In the genomic region with DNA sequence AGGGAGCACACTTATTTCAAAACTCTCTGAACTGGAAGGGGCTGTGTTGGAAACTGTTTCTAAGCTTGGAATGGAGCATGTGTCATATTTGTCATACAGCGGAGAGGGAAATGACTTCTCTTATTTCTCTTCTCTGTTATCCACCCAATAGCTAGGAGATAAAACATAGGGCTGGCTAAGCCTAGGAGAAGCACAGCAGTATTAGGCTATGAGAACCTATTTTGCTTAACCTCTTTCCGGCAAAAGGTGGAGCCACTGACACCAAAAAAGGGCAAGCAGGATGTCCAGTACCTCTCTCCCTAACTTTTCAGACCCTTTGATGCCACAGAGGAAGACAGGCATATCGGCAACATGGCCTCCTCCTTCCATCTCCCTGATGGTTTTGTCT, we compare ENCODE assay signal across 15 cellular contexts.
DNase-seq lines count a peak whose midpoint lies in the region; ATAC-seq and TF ChIP-seq lines count a peak whose summit lies in the region.
"Had no signal": no experiment of that assay in that cellular context is flagged by ENCODE, and none has a peak within 500 bp of the region (broad histone marks: within the 10 kb centered on the region; RNA-seq: fewer than 3 reads in every experiment).

No MANE protein-coding gene starts in this region.

- H3K36me3 ChIP-seq in esophagus squamous epithelium (no peaks in the 10 kb centered on the region), mesendoderm (ENCODE audit: control insufficient read depth, insufficient read depth, low read length) (no peaks in the 10 kb centered on the region), thyroid gland (no peaks in the 10 kb centered on the region)
- H3K36me3 ChIP-seq: BLaER1 treated with 17β-estradiol and CSF1 and Interleukin-3, amounts not matched to agents 10 nM and 100 nM; SJCRH30 had no signal

- H3K23ac ChIP-seq in mesendoderm (ENCODE audit: low read length): no peak overlapping the region

- no peaks in the 10 kb centered on the region for H3K79me2 ChIP-seq in mesendoderm (ENCODE audit: control insufficient read depth, insufficient read depth, low read length)

- DNase-seq in M059J (ENCODE audit: low read depth) (peak; percentile 63), esophagus squamous epithelium (lab: John Stamatoyannopoulos, UW) (no peak), mesendoderm (peak; percentile 67), thyroid gland (no peak), head of caudate nucleus (no peak), NCI-H510A (lab: John Stamatoyannopoulos, UW) (no peak), NCI-H2029 treated with DMSO at 0.1 percent for 48 hours (lab: John Stamatoyannopoulos, UW) (no peak)
- DNase-seq: cerebellar nuclear complex; NCI-H2029; retina; SJCRH30; stimulated activated naive CD8-positive, alpha-beta T cell treated with anti-CD3 and anti-CD28 coated beads, Interleukin-15, Interleukin-2, amounts not matched to agents 100 U/mL and 50 U/mL, for 24 hours had no signal

- no peak overlapping the region for H3K56ac ChIP-seq in mesendoderm (ENCODE audit: low read length)

- peak overlapping the region; percentile 28 for H2BK15ac ChIP-seq in mesendoderm (replicated peaks; ENCODE audit: low read depth)

- H3K4ac ChIP-seq in mesendoderm (ENCODE audit: low read depth, low read length): no peak overlapping the region

- H3K18ac ChIP-seq in mesendoderm (ENCODE audit: low read length): peak overlapping the region; percentile 31

- H3K4me1 ChIP-seq in esophagus squamous epithelium (peaks cover 0 to 51% (median 11%) of the 10 kb centered on the region in 3 donors), mesendoderm (ENCODE audit: control insufficient read depth, low read depth, low read length) (peaks cover 8% of the 10 kb centered on the region), thyroid gland (peaks cover 38 to 40% of the 10 kb centered on the region in 2 donors)

- intact Hi-C loops in esophagus squamous epithelium (cut with DNase I) (no loop called here), thyroid gland (cut with DNase I) (no loop called here), head of caudate nucleus (cut with DNase I) (no loop called here)

- no peak overlapping the region for H2BK5ac ChIP-seq in mesendoderm (ENCODE audit: low read length)

- H4K8ac ChIP-seq in mesendoderm (ENCODE audit: low read depth, low read length): no peak overlapping the region

- no peak for TF ChIP-seq POLR2A in esophagus squamous epithelium (IDR thresholded peaks at IDR 0.05)
- no peak for TF ChIP-seq POLR2A in thyroid gland (IDR thresholded peaks at IDR 0.05)

- no peak for ATAC-seq in GM18520 (IDR thresholded peaks at IDR 0.05; ENCODE audit: unreplicated experiment)
- ATAC-seq: stimulated activated naive CD8-positive, alpha-beta T cell treated with anti-CD3 and anti-CD28 coated beads, Interleukin-15, Interleukin-2, amounts not matched to agents 100 U/mL and 50 U/mL, for 24 hours had no signal

- H3K4me3 ChIP-seq in esophagus squamous epithelium (no peak overlapping the region), mesendoderm (ENCODE audit: low read length) (no peak overlapping the region), thyroid gland (replicated peaks in 1 of 3) (no peak overlapping the region)
- H3K4me3 ChIP-seq: BLaER1 treated with 17β-estradiol and CSF1 and Interleukin-3, amounts not matched to agents 10 nM and 100 nM had no signal

- no peak overlapping the region for H2BK120ac ChIP-seq in mesendoderm (ENCODE audit: low read depth, low read length)

- H3K9me3 ChIP-seq in esophagus squamous epithelium: no peaks in the 10 kb centered on the region
- H3K9me3 ChIP-seq in thyroid gland: no peaks in the 10 kb centered on the region
- H3K9me3 ChIP-seq: SJCRH30 had no signal

- H2AK5ac ChIP-seq in mesendoderm (ENCODE audit: low read length): no peak overlapping the region

- H4K5ac ChIP-seq in mesendoderm (ENCODE audit: low read length): no peak overlapping the region

- no peak overlapping the region for H3K4me2 ChIP-seq in mesendoderm (ENCODE audit: low read length)
- H3K4me2 ChIP-seq: BLaER1 treated with 17β-estradiol and CSF1 and Interleukin-3, amounts not matched to agents 10 nM and 100 nM had no signal

- no peak overlapping the region for H3K9ac ChIP-seq in mesendoderm (ENCODE audit: low read length)
- H3K9ac ChIP-seq: BLaER1 treated with 17β-estradiol and CSF1 and Interleukin-3, amounts not matched to agents 10 nM and 100 nM had no signal

- WGBS in esophagus squamous epithelium, 2 donors: 70 to 78% methylated on average over 3 of the region's 3 CpGs
- no CpG with 5 or more reads among the region's 3 CpGs for WGBS in mesendoderm (ENCODE audit: extremely low coverage, insufficient coverage, low lambda C conversion rate)
- 65 to 83% methylated on average over 3 of the region's 3 CpGs for WGBS in thyroid gland, 2 donors

- peak overlapping the region in 3 of 4 donors; percentile 31 to 49 (median 46) for H3K27ac ChIP-seq in esophagus squamous epithelium
- no peak overlapping the region for H3K27ac ChIP-seq in mesendoderm (ENCODE audit: low read depth, low read length)
- H3K27ac ChIP-seq in thyroid gland: peak overlapping the region; percentile 9 to 58 (median 53)
- H3K27ac ChIP-seq: BLaER1 treated with 17β-estradiol and CSF1 and Interleukin-3, amounts not matched to agents 10 nM and 100 nM; epithelial cell of prostate; SJCRH30 had no signal

- TF ChIP-seq CTCF in esophagus squamous epithelium (IDR thresholded peaks at IDR 0.05) (no peak), thyroid gland (IDR thresholded peaks at IDR 0.05) (no peak)

- H3K27me3 ChIP-seq in esophagus squamous epithelium (no peaks in the 10 kb centered on the region), mesendoderm (ENCODE audit: insufficient read depth, low read length, poor library complexity) (no peaks in the 10 kb centered on the region), thyroid gland (no peaks in the 10 kb centered on the region)
- H3K27me3 ChIP-seq: BLaER1 treated with 17β-estradiol and CSF1 and Interleukin-3, amounts not matched to agents 10 nM and 100 nM; SJCRH30 had no signal

- no peaks in the 10 kb centered on the region for H3K79me1 ChIP-seq in mesendoderm (ENCODE audit: low read length)

Comparison
In these comparisons a context has a peak if more than half of its experiments do, and no peak if none do; other contexts are left out.
1. DNase-seq: peak in M059J (single experiment) and mesendoderm (single experiment); none in esophagus squamous epithelium (single experiment), thyroid gland (0 of 2), head of caudate nucleus (0 of 42), NCI-H510A (single experiment) and NCI-H2029 treated with DMSO at 0.1 percent for 48 hours (single experiment).